In the genomic region with DNA sequence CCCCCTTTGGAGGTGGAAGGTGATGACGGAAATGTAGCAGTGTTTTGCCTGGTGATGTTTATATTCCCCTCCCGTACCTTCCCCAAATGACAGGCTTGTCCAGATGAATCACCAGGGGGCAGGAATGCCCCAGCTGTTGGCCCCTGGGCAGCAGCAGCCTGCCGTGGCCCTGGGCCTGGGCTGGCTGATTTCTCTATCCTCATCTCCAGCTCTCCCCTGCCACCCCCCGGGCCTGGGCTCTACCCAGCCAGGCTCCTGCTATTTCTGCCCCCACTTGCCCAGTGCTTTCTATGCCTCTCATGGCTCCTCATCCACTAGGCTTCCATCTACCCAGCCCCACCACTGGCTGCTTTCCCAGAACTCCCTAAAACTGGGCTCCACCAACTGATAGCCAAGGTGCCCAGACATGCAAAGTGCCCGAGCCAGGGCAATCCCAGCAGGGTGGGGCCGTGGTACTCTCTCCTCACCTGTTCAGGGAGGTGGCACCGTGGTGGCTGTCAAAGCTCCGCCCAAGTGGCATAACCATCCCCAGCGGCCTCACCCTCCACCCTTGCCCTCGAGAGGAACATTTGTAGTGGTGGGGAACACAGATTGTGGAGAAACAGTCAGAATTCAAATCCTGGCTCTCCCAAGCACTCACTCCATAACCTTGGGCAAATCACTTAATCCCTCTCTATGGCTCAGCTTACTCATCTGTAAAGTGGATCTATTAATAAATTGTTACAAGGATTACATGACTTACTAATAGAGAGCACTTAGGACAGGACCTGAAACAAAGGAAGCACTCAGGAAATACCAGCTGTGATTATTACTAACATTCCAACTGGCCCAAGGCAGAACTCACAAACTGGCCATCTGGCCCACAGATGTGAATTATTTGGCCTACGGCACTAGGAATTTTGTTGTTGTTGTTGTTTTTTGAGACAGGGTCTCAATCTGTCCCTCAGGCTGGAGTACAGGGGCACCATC, we compare ENCODE assay signal across 8 cellular contexts. TPM values are rescaled to one million over a fixed set of nuclear protein-coding genes. Genes with fewer than 3 reads are reported as not detected.
DNase-seq lines count a peak whose midpoint lies in the region; ATAC-seq and TF ChIP-seq lines count a peak whose summit lies in the region.

No MANE protein-coding gene starts in this region.

- DNase-seq in CD4-positive, alpha-beta T cell = no peak
- peak; percentile 88 for DNase-seq in MG63
- DNase-seq in endodermal cell = peak; percentile 49
- DNase-seq in naive thymus-derived CD4-positive, alpha-beta T cell = no peak
- no peak for DNase-seq in NAMALWA (ENCODE audit: low spot score)
- DNase-seq in AML-193 (lab: John Stamatoyannopoulos, UW) = no peak

- intact Hi-C loops in CD4-positive, alpha-beta T cell (cut with DNase I, micrococcal nuclease) = no loop called here
- intact Hi-C loops in naive thymus-derived CD4-positive, alpha-beta T cell (cut with micrococcal nuclease) = no loop called here

- peaks cover 8% of the 10 kb centered on the region for H3K36me3 Mint-ChIP-seq in CD4-positive, alpha-beta T cell (ENCODE audit: low read depth)
- no peaks in the 10 kb centered on the region for H3K36me3 Mint-ChIP-seq in endodermal cell (ENCODE audit: low read depth)
- H3K36me3 Mint-ChIP-seq in naive thymus-derived CD4-positive, alpha-beta T cell = peaks cover 0 to 8% (median 4%) of the 10 kb centered on the region in 5 donors

- no peak overlapping the region for H3K9ac ChIP-seq in endodermal cell (ENCODE audit: extremely low read depth, low read length, poor library complexity, severe bottlenecking)

- peak overlapping the region; percentile 69 for H3K27ac Mint-ChIP-seq in CD4-positive, alpha-beta T cell
- no peak overlapping the region for H3K27ac Mint-ChIP-seq in endodermal cell
- H3K27ac Mint-ChIP-seq in naive thymus-derived CD4-positive, alpha-beta T cell = peak overlapping the region in 6 of 9 donors; percentile 7 to 85 (median 56)

- H3K4me1 ChIP-seq in endodermal cell (ENCODE audit: control insufficient read depth, insufficient read depth, low read length) = peaks cover 1% of the 10 kb centered on the region
- peaks cover 24 to 52% of the 10 kb centered on the region in 2 donors for H3K4me1 ChIP-seq in naive thymus-derived CD4-positive, alpha-beta T cell (ENCODE audit: control insufficient read depth in 2 of 2, insufficient read depth in 2 of 2, low read length in 2 of 2)

- H3K36me3 ChIP-seq in MG63 (no peaks in the 10 kb centered on the region), endodermal cell (ENCODE audit: control insufficient read depth, insufficient read depth, low read length) (no peaks in the 10 kb centered on the region)
- no peaks in the 10 kb centered on the region for H3K36me3 ChIP-seq in naive thymus-derived CD4-positive, alpha-beta T cell (ENCODE audit: control insufficient read depth in 2 of 3, insufficient read depth in 3 of 3, low read length in 3 of 3)

- no peak for ATAC-seq in CD4-positive, alpha-beta T cell (ENCODE audit: poor library complexity)
- ATAC-seq in naive thymus-derived CD4-positive, alpha-beta T cell = no peak
- ATAC-seq in HG03097 (IDR thresholded peaks at IDR 0.05; ENCODE audit: low FRiP score, unreplicated experiment) (no peak), GM19455 (IDR thresholded peaks at IDR 0.05; ENCODE audit: unreplicated experiment) (no peak)

- no peaks in the 10 kb centered on the region for H3K9me3 ChIP-seq in CD4-positive, alpha-beta T cell (ENCODE audit: control insufficient read depth, low read length)
- no peaks in the 10 kb centered on the region for H3K9me3 ChIP-seq in MG63
- no peaks in the 10 kb centered on the region for H3K9me3 ChIP-seq in endodermal cell (ENCODE audit: control insufficient read depth, low read length)
- no peaks in the 10 kb centered on the region for H3K9me3 ChIP-seq in naive thymus-derived CD4-positive, alpha-beta T cell (ENCODE audit: control insufficient read depth in 2 of 3, low read length in 3 of 3)

- no peaks in the 10 kb centered on the region for H3K27me3 ChIP-seq in CD4-positive, alpha-beta T cell (ENCODE audit: control insufficient read depth, insufficient read depth, low read length)
- H3K27me3 ChIP-seq in MG63 = no peaks in the 10 kb centered on the region
- H3K27me3 ChIP-seq in endodermal cell (ENCODE audit: control insufficient read depth, insufficient read depth, low read length, poor library complexity, severe bottlenecking) = no peaks in the 10 kb centered on the region
- H3K27me3 ChIP-seq in naive thymus-derived CD4-positive, alpha-beta T cell (ENCODE audit: control insufficient read depth in 2 of 2, insufficient read depth in 2 of 2, low read length in 2 of 2) = no peaks in the 10 kb centered on the region

- WGBS in endodermal cell (ENCODE audit: insufficient coverage in 1 of 2, insufficient read length in 1 of 2), 2 experiments = 78 to 85% methylated on average over 6 to 11 of the region's 11 CpGs

- H3K27me3 Mint-ChIP-seq in CD4-positive, alpha-beta T cell = no peaks in the 10 kb centered on the region
- peaks cover 2% of the 10 kb centered on the region for H3K27me3 Mint-ChIP-seq in endodermal cell (ENCODE audit: insufficient read depth)
- no peaks in the 10 kb centered on the region for H3K27me3 Mint-ChIP-seq in naive thymus-derived CD4-positive, alpha-beta T cell

- POLR2A ChIA-PET in CD4-positive, alpha-beta T cell (lab: Charles Lee) = interaction anchor here (1.0 kb wide), 1 partner anchor 9 kb away, joined by 4 read pairs; no protein-coding TSS in a partner anchor
- POLR2A ChIA-PET in naive thymus-derived CD4-positive, alpha-beta T cell (lab: Charles Lee) = interaction anchor here (1.0 to 20.3 kb wide), 3 partner anchors 8 to 31 kb away, joined by 4 to 427 read pairs (median 7); no protein-coding TSS in a partner anchor

- no peak overlapping the region for H3K4me3 Mint-ChIP-seq in CD4-positive, alpha-beta T cell
- no peak overlapping the region for H3K4me3 Mint-ChIP-seq in endodermal cell
- H3K4me3 Mint-ChIP-seq in naive thymus-derived CD4-positive, alpha-beta T cell = no peak overlapping the region

- no peak for TF ChIP-seq CTCF in CD4-positive, alpha-beta T cell (IDR thresholded peaks at IDR 0.05)
- peak; percentile 42 for TF ChIP-seq CTCF in endodermal cell (conservative IDR thresholded peaks at IDR 0.05)

- H3K27ac ChIP-seq in CD4-positive, alpha-beta T cell (ENCODE audit: low read depth, low read length) = no peak overlapping the region
- peak overlapping the region; percentile 16 for H3K27ac ChIP-seq in endodermal cell (ENCODE audit: low read depth, low read length)
- H3K27ac ChIP-seq in naive thymus-derived CD4-positive, alpha-beta T cell (ENCODE audit: low read depth, low read length) = no peak overlapping the region

- CTCF ChIA-PET in CD4-positive, alpha-beta T cell (lab: Charles Lee) = interaction anchor here (1.0 to 5.4 kb wide), 2 partner anchors 31 to 33 kb away, joined by 3 to 39 read pairs; no protein-coding TSS in a partner anchor
- CTCF ChIA-PET in naive thymus-derived CD4-positive, alpha-beta T cell (lab: Charles Lee) = interaction anchor here (0.8 to 1.0 kb wide), 2 partner anchors 33 to 65 kb away, joined by 3 read pairs; no protein-coding TSS in a partner anchor

- peaks cover 79% of the 10 kb centered on the region for H3K4me1 Mint-ChIP-seq in CD4-positive, alpha-beta T cell (ENCODE audit: low read depth)
- peaks cover 23% of the 10 kb centered on the region for H3K4me1 Mint-ChIP-seq in endodermal cell
- peaks cover 34 to 82% (median 74%) of the 10 kb centered on the region in 7 donors for H3K4me1 Mint-ChIP-seq in naive thymus-derived CD4-positive, alpha-beta T cell

- no peaks in the 10 kb centered on the region for H3K9me3 Mint-ChIP-seq in CD4-positive, alpha-beta T cell
- no peaks in the 10 kb centered on the region for H3K9me3 Mint-ChIP-seq in endodermal cell
- H3K9me3 Mint-ChIP-seq in naive thymus-derived CD4-positive, alpha-beta T cell = no peaks in the 10 kb centered on the region

- H3K4me3 ChIP-seq in MG63 = no peak overlapping the region
- H3K4me3 ChIP-seq in endodermal cell (ENCODE audit: low read length) = no peak overlapping the region
- no peak overlapping the region for H3K4me3 ChIP-seq in naive thymus-derived CD4-positive, alpha-beta T cell (ENCODE audit: low read length)

RNA-seq across cellular contexts. Expression of gene ECE1, which starts 12.8 kb away (rescaled TPM):
- 10 to 100 TPM; 62.0 to 63.6 TPM for total RNA-seq in CD4-positive, alpha-beta T cell
- total RNA-seq in MG63 (2014; rRNA removed; shearing (Covaris generic); ENCODE audit: low replicate concordance) = 10.5 and 11.4 TPM in 2 replicates
- 10 to 100 TPM; 47.8 to 57.9 TPM for total RNA-seq in endodermal cell
- 38.8 TPM for polyA plus RNA-seq in endodermal cell (2013, experiment 1 of 2)
- 42.8 TPM for polyA plus RNA-seq in endodermal cell (2013, experiment 2 of 2)
- 10 to 100 TPM; 63.3 to 97.4 (median 72.2) TPM for total RNA-seq in naive thymus-derived CD4-positive, alpha-beta T cell
- 10 to 100 TPM; 21.3 to 50.4 TPM for polyA plus RNA-seq in naive thymus-derived CD4-positive, alpha-beta T cell

Comparison
In these comparisons a context has a peak if more than half of its experiments do, and no peak if none do; other contexts are left out.
1. DNase-seq: peak in MG63 (single experiment) and endodermal cell (single experiment); none in CD4-positive, alpha-beta T cell (0 of 10), naive thymus-derived CD4-positive, alpha-beta T cell (0 of 9), NAMALWA (single experiment) and AML-193 (0 of 2).